In genomic region chr7:35605760-35606159, GRCh38 we compare ENCODE assay signal across 14 cellular contexts.
DNase-seq lines count a peak whose midpoint lies in the region; ATAC-seq lines count a peak whose summit lies in the region.
"Had no signal": no experiment of that assay in that cellular context is flagged by ENCODE, and none has a peak within 500 bp of the region (broad histone marks: within the 10 kb centered on the region; RNA-seq: fewer than 3 reads in every experiment).

No MANE protein-coding gene starts in this region.

- H3K36me3 ChIP-seq in adipocyte (ENCODE audit: control insufficient read depth, insufficient read depth, low read length, severe bottlenecking) = no peaks in the 10 kb centered on the region
- H3K36me3 ChIP-seq: cardiac muscle cell had no signal

- H3K4me3 Mint-ChIP-seq in activated CD4-positive, alpha-beta T cell treated with anti-CD3 and anti-CD28 coated beads, Interleukin-2, amount 10 ng/mL, durations not matched to agents 24 days and 14 days = no peak overlapping the region
- H3K4me3 Mint-ChIP-seq: activated CD4-positive, alpha-beta T cell treated with anti-CD3 and anti-CD28 coated beads, Interleukin-2, amount 10 ng/mL, durations not matched to agents 7 days and 5 days; T-helper 1 cell treated with Interleukin-12 subunit alpha and Interleukin-12 subunit beta and Interleukin-4 antibody, amounts not matched to agents 30 μg/mL and 1 μg/mL, for 36 hours had no signal

- ATAC-seq in HG03378 (IDR thresholded peaks at IDR 0.05; ENCODE audit: unreplicated experiment) = no peak

- no peaks in the 10 kb centered on the region for H3K36me3 Mint-ChIP-seq in activated CD4-positive, alpha-beta T cell treated with anti-CD3 and anti-CD28 coated beads, Interleukin-2, amount 10 ng/mL, durations not matched to agents 24 days and 14 days (ENCODE audit: low read depth)

- H3K4me1 ChIP-seq in adipocyte (ENCODE audit: control insufficient read depth, insufficient read depth, low read length) = peaks cover 28% of the 10 kb centered on the region

- peaks cover 2% of the 10 kb centered on the region for H3K27me3 Mint-ChIP-seq in activated CD4-positive, alpha-beta T cell treated with anti-CD3 and anti-CD28 coated beads, Interleukin-2, amount 10 ng/mL, durations not matched to agents 24 days and 14 days
- H3K27me3 Mint-ChIP-seq: activated CD4-positive, alpha-beta T cell treated with anti-CD3 and anti-CD28 coated beads, Interleukin-2, amount 10 ng/mL, durations not matched to agents 7 days and 5 days had no signal

- H3K27ac Mint-ChIP-seq in activated CD4-positive, alpha-beta T cell treated with anti-CD3 and anti-CD28 coated beads, Interleukin-2, amount 10 ng/mL, durations not matched to agents 24 days and 14 days = no peak overlapping the region
- H3K27ac Mint-ChIP-seq: activated CD4-positive, alpha-beta T cell treated with anti-CD3 and anti-CD28 coated beads, Interleukin-2, amount 10 ng/mL, durations not matched to agents 7 days and 5 days; T-helper 1 cell treated with Interleukin-12 subunit alpha and Interleukin-12 subunit beta and Interleukin-4 antibody, amounts not matched to agents 30 μg/mL and 1 μg/mL, for 36 hours had no signal

- peak; percentile 44 for DNase-seq in activated CD4-positive, alpha-beta T cell treated with anti-CD3 and anti-CD28 coated beads, Interleukin-2, amount 10 ng/mL, durations not matched to agents 24 days and 14 days
- DNase-seq in activated CD4-positive, alpha-beta T cell treated with anti-CD3 and anti-CD28 coated beads, Interleukin-2, amount 50 U/mL, for 1 hour = no peak
- peak; percentile 32 for DNase-seq in adipocyte (ENCODE audit: low read depth)
- DNase-seq in fibroblast of the conjunctiva (ENCODE audit: low read depth) = peak; percentile 38
- no peak for DNase-seq in RPMI8226
- no peak for DNase-seq in activated CD4-positive, CD25-positive, alpha-beta regulatory T cell treated with anti-CD3 and anti-CD28 coated beads, Interleukin-2, amount 50 U/mL, for 72 hours
- DNase-seq in ureter (ENCODE audit: low spot score) = no peak
- DNase-seq: activated CD4-positive, alpha-beta T cell treated with anti-CD3 and anti-CD28 coated beads, Interleukin-2, amount 10 ng/mL, durations not matched to agents 7 days and 5 days; NCI-H146; NCI-H524 treated with DMSO at 0.1 percent for 48 hours had no signal

- intact Hi-C loops in activated CD4-positive, alpha-beta T cell treated with anti-CD3 and anti-CD28 coated beads, Interleukin-2, amount 10 ng/mL, durations not matched to agents 24 days and 14 days (cut with micrococcal nuclease) = no loop called here

- no peaks in the 10 kb centered on the region for H3K27me3 ChIP-seq in adipocyte (replicated peaks; ENCODE audit: control insufficient read depth, insufficient read depth, low read length)
- H3K27me3 ChIP-seq: cardiac muscle cell had no signal

- no peaks in the 10 kb centered on the region for H3K4me1 Mint-ChIP-seq in activated CD4-positive, alpha-beta T cell treated with anti-CD3 and anti-CD28 coated beads, Interleukin-2, amount 10 ng/mL, durations not matched to agents 24 days and 14 days
- H3K4me1 Mint-ChIP-seq: activated CD4-positive, alpha-beta T cell treated with anti-CD3 and anti-CD28 coated beads, Interleukin-2, amount 10 ng/mL, durations not matched to agents 7 days and 5 days had no signal

- H3K4me3 ChIP-seq in adipocyte (ENCODE audit: low read length) = no peak overlapping the region
- H3K4me3 ChIP-seq: cardiac muscle cell, smooth muscle cell had no signal

- no peak overlapping the region for H3K9ac ChIP-seq in adipocyte (ENCODE audit: low read length)

- H3K9me3 ChIP-seq in adipocyte (ENCODE audit: control insufficient read depth, low read length) = no peaks in the 10 kb centered on the region

- no peaks in the 10 kb centered on the region for H3K9me3 Mint-ChIP-seq in activated CD4-positive, alpha-beta T cell treated with anti-CD3 and anti-CD28 coated beads, Interleukin-2, amount 10 ng/mL, durations not matched to agents 24 days and 14 days
- H3K9me3 Mint-ChIP-seq: activated CD4-positive, alpha-beta T cell treated with anti-CD3 and anti-CD28 coated beads, Interleukin-2, amount 10 ng/mL, durations not matched to agents 7 days and 5 days; T-helper 1 cell treated with Interleukin-12 subunit alpha and Interleukin-12 subunit beta and Interleukin-4 antibody, amounts not matched to agents 30 μg/mL and 1 μg/mL, for 36 hours had no signal

Comparison
In these comparisons a context has a peak if more than half of its experiments do, and no peak if none do; other contexts are left out.
1. DNase-seq: peak in activated CD4-positive, alpha-beta T cell treated with anti-CD3 and anti-CD28 coated beads, Interleukin-2, amount 10 ng/mL, durations not matched to agents 24 days and 14 days (single experiment), adipocyte (single experiment) and fibroblast of the conjunctiva (single experiment); none in activated CD4-positive, alpha-beta T cell treated with anti-CD3 and anti-CD28 coated beads, Interleukin-2, amount 50 U/mL, for 1 hour (single experiment), RPMI8226 (single experiment), activated CD4-positive, CD25-positive, alpha-beta regulatory T cell treated with anti-CD3 and anti-CD28 coated beads, Interleukin-2, amount 50 U/mL, for 72 hours (single experiment) and ureter (single experiment).